In genomic region chr19:5719274-5719960, GRCh38 we compare ENCODE assay signal across 1 cellular context.
A peak's percentile ranks its signal among the peaks of the same experiment; 100 is the strongest.
TF ChIP-seq lines count a peak whose summit lies in the region.

No MANE protein-coding gene starts in this region.

TF ChIP-seq in H1, 55 proteins besides CTCF, POLR2A, EP300 and RAD21:
- no peak for TF ChIP-seq KDM4A (IDR thresholded peaks at IDR 0.05; ENCODE audit: low read depth, low read length, severe bottlenecking)
- TF ChIP-seq TCF12 (IDR thresholded peaks at IDR 0.05; ENCODE audit: low read depth, low read length) = no peak
- TF ChIP-seq ASH2L (IDR thresholded peaks at IDR 0.05; ENCODE audit: low read length) = peak; percentile 57
- TF ChIP-seq CBX8 (IDR thresholded peaks at IDR 0.05; ENCODE audit: borderline replicate concordance, low read depth, low read length) = no peak
- TF ChIP-seq JUN (IDR thresholded peaks at IDR 0.05; ENCODE audit: low read depth, low read length) = no peak
- TF ChIP-seq RXRA (IDR thresholded peaks at IDR 0.05; ENCODE audit: insufficient read depth, low read depth, low read length) = no peak
- no peak for TF ChIP-seq RBBP5 (IDR thresholded peaks at IDR 0.05; ENCODE audit: borderline replicate concordance, low read depth, low read length)
- no peak for TF ChIP-seq HDAC6 (IDR thresholded peaks at IDR 0.05; ENCODE audit: low read depth, low read length)
- peak; percentile 78 for TF ChIP-seq CEBPB (IDR thresholded peaks at IDR 0.05; ENCODE audit: low read depth, low read length)
- TF ChIP-seq BRCA1 (IDR thresholded peaks at IDR 0.05; ENCODE audit: low read depth, low read length) = no peak
- no peak for TF ChIP-seq KDM1A (IDR thresholded peaks at IDR 0.05; ENCODE audit: borderline replicate concordance, low read length)
- peak; percentile 31 for TF ChIP-seq SAP30 (IDR thresholded peaks at IDR 0.05; ENCODE audit: insufficient read depth, insufficient replicate concordance, low read length)
- TF ChIP-seq BACH1 (IDR thresholded peaks at IDR 0.05; ENCODE audit: low read length) = no peak
- no peak for TF ChIP-seq CBX5 (IDR thresholded peaks at IDR 0.05; ENCODE audit: low read depth, low read length)
- TF ChIP-seq SIN3A (conservative IDR thresholded peaks at IDR 0.05 in 1 of 2, IDR thresholded peaks at IDR 0.05 in 1 of 2; ENCODE audit: low read depth in 1 of 2, low read length in 2 of 2) = no peak; a peak in 1 of 4 replicates
TF ChIP-seq in H1: peak in this region for 3.
